ENCODE assay signal across 26 cellular contexts in the genomic region with DNA sequence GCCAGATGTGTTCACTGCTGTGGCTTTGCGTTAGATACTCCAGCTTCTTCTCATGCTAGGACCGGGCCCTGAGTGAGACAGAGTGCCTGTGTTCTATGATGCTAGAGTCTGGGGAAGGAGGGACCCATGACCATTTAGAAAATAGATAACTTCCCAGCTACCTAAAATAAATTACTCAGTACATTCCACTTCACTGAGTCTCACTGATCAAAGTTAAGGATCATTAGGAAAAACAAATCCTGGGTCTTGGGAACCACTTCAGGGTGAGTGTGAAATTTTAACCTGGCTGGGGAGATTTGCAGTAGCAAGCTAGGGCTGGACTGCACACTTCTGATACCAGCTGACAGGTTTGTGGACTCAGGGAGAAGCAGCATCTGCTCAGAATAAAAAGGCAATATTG.
"Had no signal": no experiment of that assay in that cellular context is flagged by ENCODE, and none has a peak within 500 bp of the region (broad histone marks: within the 10 kb centered on the region; RNA-seq: fewer than 3 reads in every experiment).

No MANE protein-coding gene starts in this region.

- H3K36me3 ChIP-seq: SJCRH30, WERI-Rb-1 had no signal

- H3K4me1 ChIP-seq: SJCRH30 had no signal

- H3K4me3 ChIP-seq: K562, SJCRH30, SK-N-MC had no signal

- H3K27me3 ChIP-seq: SJCRH30 had no signal

- H3K27ac ChIP-seq: SJCRH30, SK-N-MC, WERI-Rb-1 had no signal

- H3K9me3 ChIP-seq: SJCRH30 had no signal

- DNase-seq: activated CD4-positive, alpha-beta T cell treated with anti-CD3 and anti-CD28 coated beads for 1 hour; activated CD4-positive, alpha-beta T cell treated with anti-CD3 and anti-CD28 coated beads for 48 hours; activated CD4-positive, CD25-positive, alpha-beta regulatory T cell; activated CD8-positive, alpha-beta T cell treated with anti-CD3 and anti-CD28 coated beads for 36 hours; activated effector memory CD4-positive, alpha-beta T cell treated with anti-CD3 and anti-CD28 coated beads, Interleukin-2, amount 50 U/mL, for 16 hours; activated naive CD4-positive, alpha-beta T cell; activated naive CD4-positive, alpha-beta T cell treated with anti-CD3 and anti-CD28 coated beads, Interleukin-2, amount 50 U/mL, for 16 hours; activated naive CD8-positive, alpha-beta T cell treated with anti-CD3 and anti-CD28 coated beads for 36 hours; activated T-cell treated with anti-CD3 and anti-CD28 coated beads, Interleukin-2, amount 50 U/mL, for 1 hour; activated T-cell treated with anti-CD3 and anti-CD28 coated beads, Interleukin-2, amount 50 U/mL, for 72 hours; amniotic stem cell; aorta; NCI-H1105; NCI-H1417 treated with DMSO at 0.1 percent for 48 hours; NCI-H187 treated with DMSO at 0.1 percent for 48 hours; NCI-H2081; NCI-H345; NCI-H524 treated with DMSO at 0.1 percent for 48 hours; SHP77; SJCRH30; T1000; WERI-Rb-1 had no signal

- ATAC-seq: activated CD8-positive, alpha-beta T cell treated with anti-CD3 and anti-CD28 coated beads for 36 hours; activated T-cell treated with anti-CD3 and anti-CD28 coated beads, Interleukin-2, amount 50 U/mL, for 72 hours; activated T-helper 17 cell treated with anti-CD3 and anti-CD28 coated beads, Interleukin-2, amount 50 U/mL, for 72 hours; K562; Panc1 had no signal
